ENCODE assay signal across 1 cellular context in genomic region chr13:33016414-33017409, GRCh38.
TF ChIP-seq lines count a peak whose summit lies in the region.

KL (plus strand) TSS chr13:33016423; CDS start chr13:33016441, 18 bp downstream.

TF ChIP-seq in GM12878, 131 proteins besides CTCF, POLR2A, EP300 and RAD21:
- TF ChIP-seq NKRF (conservative IDR thresholded peaks at IDR 0.05), result 0 out of 2 replicates have a peak, but pooled peaks have one; percentile 32
- 0 out of 2 replicates have a peak, but pooled peaks have one; percentile 43 for TF ChIP-seq MXI1 (IDR thresholded peaks at IDR 0.05; ENCODE audit: low read depth, low read length)
- TF ChIP-seq RUNX3 (IDR thresholded peaks at IDR 0.05; ENCODE audit: low read length), result peak; percentile 40; the same call in 1 of the 2 replicates
- no peak for TF ChIP-seq NBN (IDR thresholded peaks at IDR 0.05)
- TF ChIP-seq LARP7 (IDR thresholded peaks at IDR 0.05), result peak; percentile 55; the same call in 1 of the 2 replicates
- TF ChIP-seq GATAD2B (conservative IDR thresholded peaks at IDR 0.05; ENCODE audit: low read depth), result peak; percentile 28
- no peak for TF ChIP-seq ATF3 (IDR thresholded peaks at IDR 0.05; ENCODE audit: borderline replicate concordance, extremely low read depth, low read depth, low read length)
- TF ChIP-seq IKZF1 (conservative IDR thresholded peaks at IDR 0.05), result peak; percentile 79
- TF ChIP-seq SREBF1 (IDR thresholded peaks at IDR 0.05; ENCODE audit: low read length), result no peak
- no peak for TF ChIP-seq CEBPB (IDR thresholded peaks at IDR 0.05; ENCODE audit: borderline replicate concordance in 1 of 2, low read depth in 2 of 2, low read length in 2 of 2)
- TF ChIP-seq FOS (IDR thresholded peaks at IDR 0.05; ENCODE audit: borderline replicate concordance, extremely low read depth, insufficient read length), result no peak
- 0 out of 2 replicates have a peak, but pooled peaks have one; percentile 16 for TF ChIP-seq CREB1 (IDR thresholded peaks at IDR 0.05; ENCODE audit: low read depth)
- TF ChIP-seq MAX (IDR thresholded peaks at IDR 0.05; ENCODE audit: low read depth, low read length), result no peak; the same call in 1 of the 2 replicates
- 0 out of 4 replicates have a peak, but pooled peaks of 1 of the 2 experiments have one; percentile 8 for TF ChIP-seq BHLHE40 (IDR thresholded peaks at IDR 0.05; ENCODE audit: borderline replicate concordance in 1 of 2, low read depth in 2 of 2, low read length in 1 of 2)
- TF ChIP-seq SMARCA5 (IDR thresholded peaks at IDR 0.05), result no peak
- 0 out of 2 replicates have a peak, but pooled peaks have one; percentile 5 for TF ChIP-seq BACH1 (IDR thresholded peaks at IDR 0.05; ENCODE audit: borderline replicate concordance)
- peak; percentile 44 for TF ChIP-seq ZNF687 (IDR thresholded peaks at IDR 0.05)
- TF ChIP-seq ATF7 (IDR thresholded peaks at IDR 0.05; ENCODE audit: low read depth), result no peak
